8 cellular contexts compared by ENCODE assay signal in the genomic region with DNA sequence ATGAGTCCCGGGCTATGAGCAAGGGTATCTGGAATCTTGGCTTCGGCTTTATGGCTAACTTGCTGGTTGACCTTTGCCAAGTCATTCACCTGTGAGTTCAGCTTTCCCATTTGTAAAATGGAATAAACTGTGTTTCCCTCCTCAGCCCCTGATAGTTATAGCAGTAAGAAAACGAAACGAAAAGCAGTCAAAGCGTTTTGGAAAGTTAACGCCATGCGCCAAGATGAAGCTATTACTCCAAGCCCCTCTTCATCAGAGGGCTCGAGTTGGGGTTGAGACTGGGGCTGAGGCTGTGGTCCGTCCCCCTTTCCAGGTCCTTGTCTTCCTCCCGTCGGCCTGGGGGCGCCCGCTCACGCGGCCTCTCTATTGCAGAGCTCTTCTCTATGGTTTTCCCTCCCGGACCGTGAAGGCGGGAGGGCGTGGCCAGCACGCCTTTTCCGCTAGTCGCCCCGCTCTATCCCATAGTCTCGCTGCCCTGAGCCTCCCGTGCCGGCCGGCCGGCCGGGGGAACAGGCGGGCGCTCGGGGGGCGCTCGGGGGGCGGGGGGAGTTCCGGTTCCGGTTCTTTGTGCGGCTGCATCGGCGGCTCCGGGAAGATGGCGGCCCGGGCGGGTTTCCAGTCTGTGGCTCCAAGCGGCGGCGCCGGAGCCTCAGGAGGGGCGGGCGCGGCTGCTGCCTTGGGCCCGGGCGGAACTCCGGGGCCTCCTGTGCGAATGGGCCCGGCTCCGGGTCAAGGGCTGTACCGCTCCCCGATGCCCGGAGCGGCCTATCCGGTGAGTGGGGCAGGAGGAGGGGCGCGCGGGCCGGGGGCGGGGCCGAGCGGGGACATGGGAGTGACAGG. TPM values are rescaled to one million over a fixed set of nuclear protein-coding genes. Genes with fewer than 3 reads are reported as not detected.
DNase-seq lines count a peak whose midpoint lies in the region; ATAC-seq and TF ChIP-seq lines count a peak whose summit lies in the region.

Gene SMARCD1, plus strand, starts transcription at position 568 of the 840 bp plus-strand sequence. Its CDS starts 28 bp downstream, at position 596.

- H4K20me1 ChIP-seq in BLaER1, result peaks cover 34% of the 10 kb centered on the region

- ATAC-seq in HG03469 (IDR thresholded peaks at IDR 0.05; ENCODE audit: unreplicated experiment), result peak; percentile 54

- under 1% methylated on average over 69 of the region's 69 CpGs for WGBS in liver

- H3K9ac ChIP-seq in BLaER1 (peak within 1 kb of the TSS; percentile 86), liver (ENCODE audit: low read depth in 1 of 2, low read length in 2 of 2) (peak within 1 kb of the TSS; percentile 53 to 85)

- no peak for TF ChIP-seq CTCF in liver (IDR thresholded peaks at IDR 0.05; ENCODE audit: low read depth, low read length, missing input control)

- H3K4me3 ChIP-seq in BLaER1 (peak within 1 kb of the TSS; percentile 77), liver (ENCODE audit: low read depth in 1 of 3, low read length in 3 of 3) (peak within 1 kb of the TSS; percentile 53 to 92 (median 92))

- H3K4me2 ChIP-seq in BLaER1, result peak within 1 kb of the TSS; percentile 91

- H3K36me3 ChIP-seq in BLaER1 (peaks cover 36% of the 10 kb centered on the region), liver (ENCODE audit: control insufficient read depth in 4 of 4, insufficient read depth in 3 of 4, low read depth in 1 of 4, low read length in 3 of 4) (peaks cover 3 to 30% (median 17%) of the 10 kb centered on the region in 4 donors)

- no peaks in the 10 kb centered on the region for H3K9me3 ChIP-seq in BLaER1
- no peaks in the 10 kb centered on the region for H3K9me3 ChIP-seq in liver (ENCODE audit: control insufficient read depth in 4 of 4, low read length in 3 of 4)

- DNase-seq in GM19240 (ENCODE audit: insufficient read length, low spot score), result peak; percentile 96
- DNase-seq in NCI-H526 treated with DMSO at 0.1 percent for 48 hours (lab: John Stamatoyannopoulos, UW), result peak; percentile 97
- peak; percentile 69 to 82 for DNase-seq in activated CD4-positive, alpha-beta T cell treated with anti-CD3 and anti-CD28 coated beads, Interleukin-2, amount 50 U/mL, for 24 hours (ENCODE audit: low read depth in 1 of 2, low spot score in 1 of 2)
- DNase-seq in dermis blood vessel endothelial cell, result peak; percentile 95
- peak; percentile 88 for DNase-seq in stimulated activated CD4-positive, alpha-beta T cell treated with anti-CD3 and anti-CD28 coated beads, Interleukin-4, amount 100 ng/mL, for 24 hours

- no peaks in the 10 kb centered on the region for H3K27me3 ChIP-seq in BLaER1
- no peaks in the 10 kb centered on the region for H3K27me3 ChIP-seq in liver (ENCODE audit: control insufficient read depth in 4 of 4, insufficient read depth in 4 of 4, low read length in 3 of 4)

- H3K4me1 ChIP-seq in BLaER1, result peaks cover 38% of the 10 kb centered on the region
- peaks cover 0 to 24% (median 9%) of the 10 kb centered on the region in 4 donors for H3K4me1 ChIP-seq in liver (ENCODE audit: control insufficient read depth in 4 of 4, insufficient read depth in 4 of 4, low read length in 3 of 4)

- H3K27ac ChIP-seq in BLaER1, result peak within 1 kb of the TSS; percentile 90
- peak within 1 kb of the TSS; percentile 82 to 88 for H3K27ac ChIP-seq in liver (ENCODE audit: low read depth in 1 of 2, low read length in 2 of 2)

- TF ChIP-seq RAD21 in liver (IDR thresholded peaks at IDR 0.05), result peak; percentile 38 to 50

TF ChIP-seq in liver, 16 proteins besides CTCF, POLR2A, EP300 and RAD21:
- TF ChIP-seq SP1 (IDR thresholded peaks at IDR 0.05) (peak; percentile 67), YY1 (IDR thresholded peaks at IDR 0.05) (peak; percentile 93), RXRA (IDR thresholded peaks at IDR 0.05) (peak; percentile 51 to 69), FOXA2 (IDR thresholded peaks at IDR 0.05) (no peak), FOXA1 (IDR thresholded peaks at IDR 0.05) (peak; percentile 29), NR2F2 (IDR thresholded peaks at IDR 0.05) (peak; percentile 74), JUND (IDR thresholded peaks at IDR 0.05) (peak in 1 of 2 donors; percentile 32), HNF4A (conservative IDR thresholded peaks at IDR 0.05) (peak in 1 of 2 donors; percentile 34), HNF4G (IDR thresholded peaks at IDR 0.05) (no peak), TAF1 (conservative IDR thresholded peaks at IDR 0.05) (peak; percentile 53), EGR1 (IDR thresholded peaks at IDR 0.05; ENCODE audit: low read depth in 2 of 2) (no peak), GABPA (IDR thresholded peaks at IDR 0.05 in 1 of 2, conservative IDR thresholded peaks at IDR 0.05 in 1 of 2) (peak; percentile 43 to 66), ZBTB33 (IDR thresholded peaks at IDR 0.05) (no peak), MAX (IDR thresholded peaks at IDR 0.05) (no peak)
- TF ChIP-seq, protein P1, sequence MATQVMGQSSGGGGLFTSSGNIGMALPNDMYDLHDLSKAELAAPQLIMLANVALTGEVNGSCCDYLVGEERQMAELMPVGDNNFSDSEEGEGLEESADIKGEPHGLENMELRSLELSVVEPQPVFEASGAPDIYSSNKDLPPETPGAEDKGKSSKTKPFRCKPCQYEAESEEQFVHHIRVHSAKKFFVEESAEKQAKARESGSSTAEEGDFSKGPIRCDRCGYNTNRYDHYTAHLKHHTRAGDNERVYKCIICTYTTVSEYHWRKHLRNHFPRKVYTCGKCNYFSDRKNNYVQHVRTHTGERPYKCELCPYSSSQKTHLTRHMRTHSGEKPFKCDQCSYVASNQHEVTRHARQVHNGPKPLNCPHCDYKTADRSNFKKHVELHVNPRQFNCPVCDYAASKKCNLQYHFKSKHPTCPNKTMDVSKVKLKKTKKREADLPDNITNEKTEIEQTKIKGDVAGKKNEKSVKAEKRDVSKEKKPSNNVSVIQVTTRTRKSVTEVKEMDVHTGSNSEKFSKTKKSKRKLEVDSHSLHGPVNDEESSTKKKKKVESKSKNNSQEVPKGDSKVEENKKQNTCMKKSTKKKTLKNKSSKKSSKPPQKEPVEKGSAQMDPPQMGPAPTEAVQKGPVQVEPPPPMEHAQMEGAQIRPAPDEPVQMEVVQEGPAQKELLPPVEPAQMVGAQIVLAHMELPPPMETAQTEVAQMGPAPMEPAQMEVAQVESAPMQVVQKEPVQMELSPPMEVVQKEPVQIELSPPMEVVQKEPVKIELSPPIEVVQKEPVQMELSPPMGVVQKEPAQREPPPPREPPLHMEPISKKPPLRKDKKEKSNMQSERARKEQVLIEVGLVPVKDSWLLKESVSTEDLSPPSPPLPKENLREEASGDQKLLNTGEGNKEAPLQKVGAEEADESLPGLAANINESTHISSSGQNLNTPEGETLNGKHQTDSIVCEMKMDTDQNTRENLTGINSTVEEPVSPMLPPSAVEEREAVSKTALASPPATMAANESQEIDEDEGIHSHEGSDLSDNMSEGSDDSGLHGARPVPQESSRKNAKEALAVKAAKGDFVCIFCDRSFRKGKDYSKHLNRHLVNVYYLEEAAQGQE (IDR thresholded peaks at IDR 0.05), result no peak
- TF ChIP-seq, protein P2, sequence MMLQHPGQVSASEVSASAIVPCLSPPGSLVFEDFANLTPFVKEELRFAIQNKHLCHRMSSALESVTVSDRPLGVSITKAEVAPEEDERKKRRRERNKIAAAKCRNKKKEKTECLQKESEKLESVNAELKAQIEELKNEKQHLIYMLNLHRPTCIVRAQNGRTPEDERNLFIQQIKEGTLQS (IDR thresholded peaks at IDR 0.05), result no peak

RNA-seq across cellular contexts. Expression of gene SMARCD1, which starts in this region (rescaled TPM):
- total RNA-seq in dermis blood vessel endothelial cell (70.1 and 163 TPM in 2 replicates), liver (10 to 100 TPM; 19.1 to 24.4 TPM)
- 10 to 100 TPM in 1 of 2 donors, 1 to 10 TPM in 1; 4.6 to 11.6 TPM for polyA plus RNA-seq in liver

Comparison
In these comparisons a context has a peak if more than half of its experiments do, and no peak if none do; other contexts are left out.
1. Peak in every context shown above with its lines: DNase-seq, ATAC-seq, H3K4me3 ChIP-seq and H3K27ac ChIP-seq.